ENCODE assay signal across 16 cellular contexts in the genomic region with DNA sequence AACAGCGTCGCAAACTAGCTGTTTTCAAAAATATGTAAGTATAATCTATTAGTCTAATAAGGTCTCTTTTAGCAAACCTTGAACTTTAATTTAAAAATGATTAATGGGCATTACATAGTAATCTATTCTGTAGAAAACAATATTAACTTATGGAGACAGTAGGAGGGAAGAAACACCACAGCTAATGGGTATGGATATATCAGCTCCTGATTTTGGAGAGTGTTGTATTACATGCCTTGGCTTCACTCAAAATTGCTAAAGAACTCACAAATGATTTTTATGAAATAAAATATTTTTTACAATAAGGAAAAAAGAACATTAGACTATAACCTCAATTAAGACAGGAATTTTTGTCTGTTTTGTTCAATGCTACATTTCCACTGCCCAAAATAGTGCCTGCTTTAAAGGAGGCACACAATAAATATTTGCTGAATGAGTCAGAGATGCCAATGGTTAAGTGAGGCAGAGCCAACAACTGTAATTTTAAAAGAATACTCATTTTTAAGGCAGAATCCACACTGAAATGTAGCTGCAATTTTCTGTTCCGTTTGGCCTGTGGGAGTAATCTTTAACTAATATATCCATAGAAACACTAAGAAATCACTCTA. TPM values are rescaled to one million over a fixed set of nuclear protein-coding genes. Genes with fewer than 3 reads are reported as not detected.
A peak's percentile ranks its signal among the peaks of the same experiment; 100 is the strongest.
DNase-seq lines count a peak whose midpoint lies in the region; ATAC-seq, FAIRE-seq and TF ChIP-seq lines count a peak whose summit lies in the region.
"Had no signal": no experiment of that assay in that cellular context is flagged by ENCODE, and none has a peak within 500 bp of the region (broad histone marks: within the 10 kb centered on the region; RNA-seq: fewer than 3 reads in every experiment).

No MANE protein-coding gene starts in this region.

- peaks cover 32% of the 10 kb centered on the region for H3K4me1 Mint-ChIP-seq in activated CD4-positive, alpha-beta T cell treated with anti-CD3 and anti-CD28 coated beads, Interleukin-2, amount 10 ng/mL, durations not matched to agents 24 days and 14 days

- no peak for TF ChIP-seq CTCF in bronchial epithelial cell (IDR thresholded peaks at IDR 0.05; ENCODE audit: insufficient read depth, low read length, severe bottlenecking)

- peaks cover 3% of the 10 kb centered on the region for H3K36me3 ChIP-seq in bronchial epithelial cell (ENCODE audit: control insufficient read depth, insufficient read depth, low read length)

- DNase-seq in AG08396 (ENCODE audit: low spot score) = peak; percentile 27
- peak; percentile 67 for DNase-seq in bronchial epithelial cell (ENCODE audit: low read depth)
- DNase-seq in left lobe of liver (ENCODE audit: low spot score) = no peak
- DNase-seq in activated CD4-positive, alpha-beta T cell treated with anti-CD3 and anti-CD28 coated beads, Interleukin-2, amount 10 ng/mL, durations not matched to agents 24 days and 14 days = no peak
- no peak for DNase-seq in DMS153 (lab: John Stamatoyannopoulos, UW)
- DNase-seq: activated T-cell treated with anti-CD3 and anti-CD28 coated beads for 4 hours; C1 segment of cervical spinal cord; islet precursor cell; NCI-H2107; stimulated activated CD8-positive, alpha-beta memory T cell treated with anti-CD3 and anti-CD28 coated beads, Interleukin-4, amount 100 ng/mL, for 48 hours had no signal

- no peak for TF ChIP-seq RAD21 in Ishikawa (IDR thresholded peaks at IDR 0.05; ENCODE audit: low read depth)

- TF ChIP-seq EP300 in Ishikawa (IDR thresholded peaks at IDR 0.05; ENCODE audit: borderline replicate concordance) = peak; percentile 56; the same call in 1 of the 2 replicates

- H3K4me3 ChIP-seq in bronchial epithelial cell (ENCODE audit: low read depth, low read length) = no peak overlapping the region

- H3K9me3 Mint-ChIP-seq in activated CD4-positive, alpha-beta T cell treated with anti-CD3 and anti-CD28 coated beads, Interleukin-2, amount 10 ng/mL, durations not matched to agents 24 days and 14 days = no peaks in the 10 kb centered on the region
- H3K9me3 Mint-ChIP-seq: brain had no signal

- no peaks in the 10 kb centered on the region for H3K27me3 ChIP-seq in bronchial epithelial cell (ENCODE audit: control insufficient read depth, insufficient read depth, low read length)

- H3K36me3 Mint-ChIP-seq in activated CD4-positive, alpha-beta T cell treated with anti-CD3 and anti-CD28 coated beads, Interleukin-2, amount 10 ng/mL, durations not matched to agents 24 days and 14 days (ENCODE audit: low read depth) = peaks cover 40% of the 10 kb centered on the region

- no peak overlapping the region for H3K4me3 Mint-ChIP-seq in activated CD4-positive, alpha-beta T cell treated with anti-CD3 and anti-CD28 coated beads, Interleukin-2, amount 10 ng/mL, durations not matched to agents 24 days and 14 days
- H3K4me3 Mint-ChIP-seq: brain had no signal

- peak; percentile 69 for ATAC-seq in left lobe of liver
- ATAC-seq in GM18867 (IDR thresholded peaks at IDR 0.05; ENCODE audit: unreplicated experiment) = no peak
- ATAC-seq in GM18870 (IDR thresholded peaks at IDR 0.05; ENCODE audit: unreplicated experiment) = no peak
- ATAC-seq: esophagus mucosa had no signal

- H3K27me3 Mint-ChIP-seq in activated CD4-positive, alpha-beta T cell treated with anti-CD3 and anti-CD28 coated beads, Interleukin-2, amount 10 ng/mL, durations not matched to agents 24 days and 14 days = no peaks in the 10 kb centered on the region
- H3K27me3 Mint-ChIP-seq: brain had no signal

- no peak for FAIRE-seq in bronchial epithelial cell (lab: Jason Lieb, UNC)
- FAIRE-seq: TTC549 had no signal

- no peak overlapping the region for H3K27ac Mint-ChIP-seq in activated CD4-positive, alpha-beta T cell treated with anti-CD3 and anti-CD28 coated beads, Interleukin-2, amount 10 ng/mL, durations not matched to agents 24 days and 14 days
- H3K27ac Mint-ChIP-seq: brain had no signal

- intact Hi-C loops in activated CD4-positive, alpha-beta T cell treated with anti-CD3 and anti-CD28 coated beads, Interleukin-2, amount 10 ng/mL, durations not matched to agents 24 days and 14 days (cut with micrococcal nuclease) = loop anchor here (5.0 to 10.0 kb wide), 3 partner anchors 33 to 315 kb away; no protein-coding TSS in a partner anchor

TF ChIP-seq in Ishikawa, 13 proteins besides CTCF, POLR2A, EP300 and RAD21:
- TF ChIP-seq TAF1 (IDR thresholded peaks at IDR 0.05; ENCODE audit: low read depth) (no peak), TEAD4 (IDR thresholded peaks at IDR 0.05) (peak; percentile 94), NFIC (IDR thresholded peaks at IDR 0.05) (peak; percentile 28; the same call in 1 of the 2 replicates), FOXM1 (IDR thresholded peaks at IDR 0.05; ENCODE audit: borderline replicate concordance, low read depth) (peak; percentile 72; the same call in 1 of the 2 replicates)

RNA-seq across cellular contexts. Expression of gene ATG5, which starts 15.7 kb away (rescaled TPM):
- total RNA-seq in bronchial epithelial cell = 56.6 and 76.0 TPM in 2 replicates
- total RNA-seq in left lobe of liver = 16.0 TPM
- total RNA-seq in activated CD4-positive, alpha-beta T cell treated with anti-CD3 and anti-CD28 coated beads, Interleukin-2, amount 10 ng/mL, durations not matched to agents 24 days and 14 days = 29.5 and 30.7 TPM in 2 replicates

RNA-seq across cellular contexts. Expression of gene CRYBG1, which starts 50.6 kb away (rescaled TPM):
- total RNA-seq in bronchial epithelial cell (45.0 and 73.2 TPM in 2 replicates), left lobe of liver (7.2 TPM)
- 9.3 and 10.0 TPM in 2 replicates for total RNA-seq in activated CD4-positive, alpha-beta T cell treated with anti-CD3 and anti-CD28 coated beads, Interleukin-2, amount 10 ng/mL, durations not matched to agents 24 days and 14 days

Comparison
In these comparisons a context has a peak if more than half of its experiments do, and no peak if none do; other contexts are left out.
1. DNase-seq: peak in AG08396 (single experiment) and bronchial epithelial cell (single experiment); none in left lobe of liver (single experiment), activated CD4-positive, alpha-beta T cell treated with anti-CD3 and anti-CD28 coated beads, Interleukin-2, amount 10 ng/mL, durations not matched to agents 24 days and 14 days (single experiment) and DMS153 (single experiment).